In the genomic region with DNA sequence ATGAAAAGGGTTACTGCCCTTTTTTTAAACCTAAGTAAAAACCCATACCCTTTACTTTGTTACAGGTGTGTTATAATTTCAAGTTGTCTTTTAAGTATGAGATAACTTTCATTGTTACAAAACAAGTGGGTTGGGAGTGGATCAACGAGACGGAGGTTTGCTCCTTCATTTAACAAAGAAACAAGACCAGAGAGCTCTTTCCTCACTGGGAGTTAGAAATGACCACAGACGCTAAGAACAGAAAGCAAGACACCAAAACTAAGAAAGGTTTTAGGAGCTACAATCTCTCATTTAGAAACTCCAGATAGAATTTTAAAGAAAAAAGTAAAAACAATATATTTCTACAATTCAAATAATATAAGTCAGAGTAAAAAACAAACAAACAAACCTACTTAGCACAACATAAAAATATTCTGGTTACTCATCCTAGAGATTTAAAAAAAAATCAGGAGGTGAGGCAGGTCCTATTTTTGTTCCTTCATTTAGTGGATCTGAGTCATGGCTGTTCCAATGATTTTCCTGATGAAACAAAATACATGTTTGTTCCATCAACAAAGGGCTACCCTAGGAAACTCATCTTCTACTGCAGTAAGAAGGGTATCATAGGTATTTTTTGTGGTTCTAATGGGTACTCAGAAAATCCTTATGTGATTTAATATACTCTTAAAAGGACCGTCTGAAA, we compare ENCODE assay signal across 19 cellular contexts. TPM values are rescaled to one million over a fixed set of nuclear protein-coding genes. Genes with fewer than 3 reads are reported as not detected.
DNase-seq lines count a peak whose midpoint lies in the region; ATAC-seq and TF ChIP-seq lines count a peak whose summit lies in the region.
"Had no signal": no experiment of that assay in that cellular context is flagged by ENCODE, and none has a peak within 500 bp of the region (broad histone marks: within the 10 kb centered on the region; RNA-seq: fewer than 3 reads in every experiment).

No MANE protein-coding gene starts in this region.

- H3K27ac ChIP-seq in mammary epithelial cell (ENCODE audit: insufficient read depth, low read depth, low read length): peak overlapping the region; percentile 41
- H3K27ac ChIP-seq: HL-60, left lung, prostate gland, SJCRH30 had no signal

- H3K4me1 Mint-ChIP-seq in progenitor cell of endocrine pancreas (ENCODE audit: low read depth): peaks cover 45% of the 10 kb centered on the region

- no peaks in the 10 kb centered on the region for H3K9me3 Mint-ChIP-seq in progenitor cell of endocrine pancreas (ENCODE audit: low read depth)
- H3K9me3 Mint-ChIP-seq: activated naive CD8-positive, alpha-beta T cell treated with anti-CD3 and anti-CD28 coated beads for 36 hours; naive B cell had no signal

- no peak overlapping the region for H3K4me3 Mint-ChIP-seq in progenitor cell of endocrine pancreas (ENCODE audit: low read depth)
- H3K4me3 Mint-ChIP-seq: activated naive CD8-positive, alpha-beta T cell treated with anti-CD3 and anti-CD28 coated beads for 36 hours; naive B cell had no signal

- H3K4me2 ChIP-seq in mammary epithelial cell (ENCODE audit: insufficient read depth, low read depth, low read length): no peak overlapping the region

- no TSS peak for BruUV-seq in mammary epithelial cell (replicated peaks; lab: Mats Ljungman, UMichigan)

- H3K27me3 ChIP-seq in mammary epithelial cell (ENCODE audit: insufficient read depth, low read length): no peaks in the 10 kb centered on the region
- H3K27me3 ChIP-seq: left lung, SJCRH30 had no signal

- no peak overlapping the region for H2AFZ ChIP-seq in mammary epithelial cell (ENCODE audit: low read depth, low read length)

- TF ChIP-seq CTCF in mammary epithelial cell (conservative IDR thresholded peaks at IDR 0.05 in 1 of 2, IDR thresholded peaks at IDR 0.05 in 1 of 2; ENCODE audit: extremely low read depth in 1 of 2, insufficient read depth in 1 of 2, low read depth in 1 of 2, low read length in 2 of 2) (no peak), progenitor cell of endocrine pancreas (IDR thresholded peaks at IDR 0.05; ENCODE audit: unreplicated experiment) (no peak)

- peak overlapping the region; percentile 43 for H3K27ac Mint-ChIP-seq in progenitor cell of endocrine pancreas

- peaks cover 100% of the 10 kb centered on the region for H3K79me2 ChIP-seq in mammary epithelial cell (ENCODE audit: insufficient read depth, low read length)

- H3K9ac ChIP-seq in mammary epithelial cell (ENCODE audit: insufficient read depth, low read length): no peak overlapping the region

- in situ Hi-C loops in mammary epithelial cell (cut with MboI; ENCODE audit: low sequenced_read_pairs in 2 of 2): no loop called here

- H3K9me3 ChIP-seq in mammary epithelial cell (replicated peaks; ENCODE audit: insufficient read depth, low read length): no peaks in the 10 kb centered on the region
- H3K9me3 ChIP-seq: left lung, prostate gland, SJCRH30 had no signal

- DNase-seq in LHCN-M2 (ENCODE audit: low read depth) (peak; percentile 82), mammary epithelial cell (no peak), progenitor cell of endocrine pancreas (ENCODE audit: low spot score, unreplicated experiment) (no peak), GM19240 (ENCODE audit: insufficient read length, low spot score) (no peak), OCI-M2 (lab: John Stamatoyannopoulos, UW; ENCODE audit: unreplicated experiment) (no peak)
- DNase-seq: activated CD4-positive, alpha-beta T cell treated with anti-CD3 and anti-CD28 coated beads for 4 hours; activated CD8-positive, alpha-beta memory T cell treated with anti-CD3 and anti-CD28 coated beads, Interleukin-2, amount 50 U/mL, for 48 hours; activated naive CD8-positive, alpha-beta T cell treated with anti-CD3 and anti-CD28 coated beads for 36 hours; AML-193; effector CD4-positive, alpha-beta T cell; left lung; naive B cell; NCI-H226; SJCRH30 had no signal

- peaks cover 23% of the 10 kb centered on the region for H4K20me1 ChIP-seq in mammary epithelial cell (ENCODE audit: insufficient read depth, low read length)

- WGBS in mammary epithelial cell (ENCODE audit: low coverage, missing lambda C conversion rate): 96% methylated on average over 4 of the region's 4 CpGs

- no peak overlapping the region for H3K4me3 ChIP-seq in mammary epithelial cell (replicated peaks in 1 of 3; ENCODE audit: insufficient read depth in 1 of 3, low read depth in 2 of 3, low read length in 3 of 3)
- H3K4me3 ChIP-seq: left lung, prostate gland, SJCRH30 had no signal

- dilution Hi-C loops in mammary epithelial cell (cut with HindIII; ENCODE audit: low sequenced_read_pairs): no loop called here

- peaks cover 9% of the 10 kb centered on the region for H3K4me1 ChIP-seq in mammary epithelial cell (ENCODE audit: insufficient read depth, low read length)
- H3K4me1 ChIP-seq: prostate gland had no signal

- H3K36me3 ChIP-seq in mammary epithelial cell (ENCODE audit: insufficient read depth, low read length): peaks cover 2% of the 10 kb centered on the region
- H3K36me3 ChIP-seq: left lung, prostate gland had no signal

- no peaks in the 10 kb centered on the region for H3K27me3 Mint-ChIP-seq in progenitor cell of endocrine pancreas
- H3K27me3 Mint-ChIP-seq: activated naive CD8-positive, alpha-beta T cell treated with anti-CD3 and anti-CD28 coated beads for 36 hours; naive B cell had no signal

- intact Hi-C loops in mammary epithelial cell (cut with micrococcal nuclease): no loop called here

- peak; percentile 6 for ATAC-seq in GM19328 (IDR thresholded peaks at IDR 0.05; ENCODE audit: unreplicated experiment)
- ATAC-seq in HG02642 (IDR thresholded peaks at IDR 0.05; ENCODE audit: poor library complexity, unreplicated experiment): no peak
- no peak for ATAC-seq in HG02798 (IDR thresholded peaks at IDR 0.05; ENCODE audit: poor library complexity, unreplicated experiment)
- ATAC-seq: left lung had no signal

- H3K36me3 Mint-ChIP-seq in progenitor cell of endocrine pancreas (ENCODE audit: insufficient read depth): peaks cover 33% of the 10 kb centered on the region

- CTCF ChIA-PET in mammary epithelial cell (lab: Charles Lee; ENCODE audit: low non-redundant PET): no interaction called here

RNA-seq across cellular contexts. Expression of a gene that starts 33.0 kb away (rescaled TPM):
- 266 and 329 TPM in 2 replicates for total RNA-seq in LHCN-M2 (2014; rRNA removed)
- 313 TPM for polyA plus RNA-seq in LHCN-M2 (2012)
- 1,000 to 10,000 TPM; 1,070 to 1,289 TPM for total RNA-seq in mammary epithelial cell
- 1,292 TPM for polyA plus RNA-seq in mammary epithelial cell
- 830 TPM for polyA minus RNA-seq in mammary epithelial cell
- total RNA-seq in progenitor cell of endocrine pancreas: 611 and 631 TPM in 2 replicates
